Comparison of ENCODE assay signal across 22 cellular contexts in the genomic region with DNA sequence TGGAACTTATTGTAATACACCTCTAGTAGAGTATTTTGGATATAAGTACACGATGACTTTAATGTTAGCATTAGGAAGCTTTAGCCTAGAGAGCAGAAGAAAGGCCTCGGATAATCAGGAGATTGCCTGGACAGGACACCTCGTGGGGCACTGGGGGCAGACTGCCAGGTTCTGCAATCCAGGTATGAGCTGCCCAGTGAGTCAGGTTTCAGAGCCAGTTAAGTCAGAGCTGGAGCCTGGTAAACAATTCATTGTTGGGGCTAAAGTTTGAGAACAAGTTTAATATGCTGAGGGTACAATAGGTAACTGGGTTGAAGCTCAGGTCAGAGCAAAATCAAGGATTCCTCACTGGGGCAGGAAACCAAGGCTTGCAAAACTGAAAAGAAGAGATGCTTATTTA.
"Had no signal": no experiment of that assay in that cellular context is flagged by ENCODE, and none has a peak within 500 bp of the region (broad histone marks: within the 10 kb centered on the region; RNA-seq: fewer than 3 reads in every experiment).

No MANE protein-coding gene starts in this region.

- H3K27me3 ChIP-seq: heart left ventricle, ovary, right lobe of liver, testis, transverse colon had no signal

- H3K27ac ChIP-seq: heart left ventricle, ovary, prostate gland, right lobe of liver, testis, transverse colon had no signal

- H3K4me3 Mint-ChIP-seq: dendritic cell treated with granulocyte-macrophage colony-stimulating factor and Interleukin-4, amounts not matched to agents 40 ng/mL and 50 ng/mL, for 4 days; effector memory CD8-positive, alpha-beta T cell; naive thymus-derived CD8-positive, alpha-beta T cell; neural crest cell; stimulated activated effector memory CD8-positive, alpha-beta T cell treated with anti-CD3 and anti-CD28 coated beads, Interleukin-12 subunit alpha, Interleukin-12 subunit beta, amount 100 ng/mL, for 72 hours; stimulated activated naive CD8-positive, alpha-beta T cell treated with anti-CD3 and anti-CD28 coated beads, Interleukin-15, Interleukin-2, amounts not matched to agents 100 ng/mL and 50 ng/mL, for 24 hours had no signal

- H3K27ac Mint-ChIP-seq: dendritic cell treated with granulocyte-macrophage colony-stimulating factor and Interleukin-4, amounts not matched to agents 40 ng/mL and 50 ng/mL, for 4 days; effector memory CD8-positive, alpha-beta T cell; naive thymus-derived CD8-positive, alpha-beta T cell; stimulated activated effector memory CD8-positive, alpha-beta T cell treated with anti-CD3 and anti-CD28 coated beads, Interleukin-12 subunit alpha, Interleukin-12 subunit beta, amount 100 ng/mL, for 72 hours; stimulated activated naive CD8-positive, alpha-beta T cell treated with anti-CD3 and anti-CD28 coated beads, Interleukin-15, Interleukin-2, amounts not matched to agents 100 ng/mL and 50 ng/mL, for 24 hours had no signal

- H3K27me3 Mint-ChIP-seq: dendritic cell treated with granulocyte-macrophage colony-stimulating factor and Interleukin-4, amounts not matched to agents 40 ng/mL and 50 ng/mL, for 4 days; effector memory CD8-positive, alpha-beta T cell; naive thymus-derived CD8-positive, alpha-beta T cell; stimulated activated naive CD8-positive, alpha-beta T cell treated with anti-CD3 and anti-CD28 coated beads, Interleukin-15, Interleukin-2, amounts not matched to agents 100 ng/mL and 50 ng/mL, for 24 hours had no signal

- ATAC-seq: effector memory CD8-positive, alpha-beta T cell; heart left ventricle; mucosa of descending colon; naive thymus-derived CD8-positive, alpha-beta T cell; stimulated activated effector memory CD8-positive, alpha-beta T cell treated with anti-CD3 and anti-CD28 coated beads, Interleukin-12 subunit alpha, Interleukin-12 subunit beta, amount 100 ng/mL, for 72 hours had no signal

- H3K4me1 Mint-ChIP-seq: naive thymus-derived CD8-positive, alpha-beta T cell; neural crest cell; stimulated activated effector memory CD8-positive, alpha-beta T cell treated with anti-CD3 and anti-CD28 coated beads, Interleukin-12 subunit alpha, Interleukin-12 subunit beta, amount 100 ng/mL, for 72 hours had no signal

- H3K36me3 ChIP-seq: heart left ventricle, ovary, prostate gland, right lobe of liver, transverse colon had no signal

- H3K36me3 Mint-ChIP-seq: naive thymus-derived CD8-positive, alpha-beta T cell; stimulated activated effector memory CD8-positive, alpha-beta T cell treated with anti-CD3 and anti-CD28 coated beads, Interleukin-12 subunit alpha, Interleukin-12 subunit beta, amount 100 ng/mL, for 72 hours had no signal

- DNase-seq: cerebellar nuclear complex; effector memory CD8-positive, alpha-beta T cell; heart left ventricle; hippocampal formation; kidney glomerular epithelial cell; mucosa of descending colon; naive thymus-derived CD8-positive, alpha-beta T cell; nucleus accumbens; ovary; retina; stimulated activated CD4-positive, alpha-beta T cell treated with anti-CD3 and anti-CD28 coated beads, Interleukin-4, amount 100 ng/mL, for 1 hour; stimulated activated CD8-positive, alpha-beta memory T cell treated with anti-CD3 and anti-CD28 coated beads, Interleukin-4, amount 100 ng/mL, for 48 hours; testis; transverse colon had no signal

- H3K9me3 ChIP-seq: heart left ventricle, mucosa of descending colon, ovary, prostate gland, right lobe of liver, testis, transverse colon had no signal

- FAIRE-seq: frontal cortex, islet of Langerhans had no signal

- H3K9me3 Mint-ChIP-seq: dendritic cell treated with granulocyte-macrophage colony-stimulating factor and Interleukin-4, amounts not matched to agents 40 ng/mL and 50 ng/mL, for 4 days; neural crest cell had no signal

- H3K4me3 ChIP-seq: heart left ventricle, mucosa of descending colon, ovary, prostate gland, right lobe of liver, testis, transverse colon had no signal

- H3K4me1 ChIP-seq: heart left ventricle, prostate gland, right lobe of liver, testis, transverse colon had no signal
